Comparison of ENCODE assay signal across 1 cellular context in genomic region chr3:30314757-30315156, GRCh38.
TF ChIP-seq lines count a peak whose summit lies in the region.

No MANE protein-coding gene starts in this region.

TF ChIP-seq in GM23338, 12 proteins besides CTCF, POLR2A, EP300 and RAD21:
- TF ChIP-seq ZNF462 (CRISPR knock-in tag; IDR thresholded peaks at IDR 0.05) (no peak), EZH2phosphoT487 (IDR thresholded peaks at IDR 0.05; ENCODE audit: unreplicated experiment) (no peak), ETS1 (IDR thresholded peaks at IDR 0.05) (no peak), ZNF331 (CRISPR knock-in tag; IDR thresholded peaks at IDR 0.05; ENCODE audit: low read depth) (no peak), STAT1 (IDR thresholded peaks at IDR 0.05; ENCODE audit: unreplicated experiment) (no peak), POLR2AphosphoS5 (IDR thresholded peaks at IDR 0.05; ENCODE audit: low read depth) (no peak), EZH2 (IDR thresholded peaks at IDR 0.05; ENCODE audit: low read depth, unreplicated experiment) (no peak), REST (IDR thresholded peaks at IDR 0.05; ENCODE audit: unreplicated experiment) (no peak), JUNB (IDR thresholded peaks at IDR 0.05; ENCODE audit: unreplicated experiment) (no peak), CREB1 (CRISPR knock-in tag; IDR thresholded peaks at IDR 0.05; ENCODE audit: low read depth) (no peak), ZNF114 (CRISPR knock-in tag; IDR thresholded peaks at IDR 0.05) (no peak), NANOG (IDR thresholded peaks at IDR 0.05; ENCODE audit: borderline replicate concordance) (no peak)
